Comparison of ENCODE assay signal across 9 cellular contexts in genomic region chr20:31835977-31836852, GRCh38. TPM values are rescaled to one million over a fixed set of nuclear protein-coding genes. Genes with fewer than 3 reads are reported as not detected.
DNase-seq lines count a peak whose midpoint lies in the region; ATAC-seq and TF ChIP-seq lines count a peak whose summit lies in the region.
"Had no signal": no experiment of that assay in that cellular context is flagged by ENCODE, and none has a peak within 500 bp of the region (broad histone marks: within the 10 kb centered on the region; RNA-seq: fewer than 3 reads in every experiment).

No MANE protein-coding gene starts in this region.

- H3K27ac ChIP-seq in OCI-LY7 (ENCODE audit: low read depth, low read length, poor library complexity, severe bottlenecking), result no peak overlapping the region

- TF ChIP-seq CTCF in fibroblast of pulmonary artery (IDR thresholded peaks at IDR 0.05; ENCODE audit: low read length, missing control alignments), result no peak
- TF ChIP-seq CTCF in omental fat pad (IDR thresholded peaks at IDR 0.05), result no peak
- TF ChIP-seq CTCF in OCI-LY7 (conservative IDR thresholded peaks at IDR 0.05; ENCODE audit: low read length), result no peak

- ATAC-seq in omental fat pad (ENCODE audit: low FRiP score), result peak; percentile 74

- no peaks in the 10 kb centered on the region for H3K9me2 ChIP-seq in OCI-LY7 (ENCODE audit: insufficient read depth, low read length)

- no peaks in the 10 kb centered on the region for H4K20me1 ChIP-seq in OCI-LY7 (ENCODE audit: insufficient read depth, low read length)

- H3K4me3 ChIP-seq in fibroblast of pulmonary artery (replicated peaks; ENCODE audit: low read depth, low read length) (no peak overlapping the region), OCI-LY7 (ENCODE audit: low read depth, low read length, poor library complexity, severe bottlenecking) (no peak overlapping the region)

- POLR2A ChIA-PET in OCI-LY7 (lab: Charles Lee), result interaction anchor here (0.9 kb wide), 1 partner anchor 97 kb away, joined by 3 read pairs; the partner anchor contains the start of gene TPX2

- CTCF ChIA-PET in OCI-LY7 (lab: Charles Lee; ENCODE audit: unreplicated experiment), result no interaction called here

- H3K9me3 ChIP-seq in OCI-LY7 (ENCODE audit: low read length), result no peaks in the 10 kb centered on the region

- intact Hi-C loops in OCI-LY7 (cut with micrococcal nuclease; ENCODE audit: unreplicated experiment), result no loop called here

- BruUV-seq in OCI-LY7 (replicated peaks; lab: Mats Ljungman, UMichigan), result no TSS peak

- H2AFZ ChIP-seq in OCI-LY7 (ENCODE audit: low read length), result no peak overlapping the region

- H3K4me2 ChIP-seq in OCI-LY7 (ENCODE audit: low read length), result no peak overlapping the region

- no peaks in the 10 kb centered on the region for H3K79me2 ChIP-seq in OCI-LY7 (ENCODE audit: insufficient read depth, low read depth, low read length)

- DNase-seq in DMS 273 (lab: John Stamatoyannopoulos, UW; ENCODE audit: unreplicated experiment) (peak; percentile 82), GM19240 (ENCODE audit: insufficient read length, low spot score) (peak; percentile 50), HT1080 (ENCODE audit: low read depth) (peak; percentile 95), UCSD-AML1 (lab: John Stamatoyannopoulos, UW; ENCODE audit: unreplicated experiment) (peak; percentile 88), fibroblast of pulmonary artery (ENCODE audit: low read depth) (peak; percentile 90), omental fat pad (ENCODE audit: low spot score) (peak; percentile 76), DMS114 treated with DMSO at 0.1 percent for 48 hours (lab: John Stamatoyannopoulos, UW; ENCODE audit: unreplicated experiment) (no peak), OCI-LY7 (ENCODE audit: low spot score) (no peak)

- H3K36me3 ChIP-seq in OCI-LY7 (ENCODE audit: insufficient read depth, low read length), result no peaks in the 10 kb centered on the region

- no peaks in the 10 kb centered on the region for H3K4me1 ChIP-seq in OCI-LY7 (ENCODE audit: insufficient read depth, low read length, poor library complexity, severe bottlenecking)

RNA-seq across cellular contexts. Expression of gene FOXS1, which starts 9.2 kb away (rescaled TPM):
- total RNA-seq in HT1080 (2014; rRNA removed; shearing (Covaris generic)), result 0.17 and 0.35 TPM in 2 replicates
- 0.15 and 0.73 TPM in 2 replicates for polyA plus RNA-seq in HT1080 (2015; cell fraction: cytosol; rRNA removed)
- polyA plus RNA-seq in HT1080 (2015; cell fraction: nucleus; rRNA removed), result 0.25 and 0.51 TPM in 2 replicates
- total RNA-seq in omental fat pad (1 to 10 TPM in 1 of 4 donors, under 1 TPM in 2, not detected in 1; 0.48 to 1.3 (median 0.63) TPM), OCI-LY7 (2022) (not detected in 2 replicates)
- not detected in 2 replicates for total RNA-seq in OCI-LY7 (2014; rRNA removed; shearing (Covaris generic))
- polyA plus RNA-seq: neural cell had no signal

RNA-seq across cellular contexts. Expression of gene MYLK2, which starts 17.1 kb away (rescaled TPM):
- total RNA-seq in HT1080 (2014; rRNA removed; shearing (Covaris generic)), result 0.70 and 1.0 TPM in 2 replicates
- polyA plus RNA-seq in HT1080 (2015; cell fraction: cytosol; rRNA removed), result 0.61 and 1.3 TPM in 2 replicates
- polyA plus RNA-seq in HT1080 (2015; cell fraction: nucleus; rRNA removed), result 1.4 and 1.9 TPM in 2 replicates
- under 1 TPM in 1 of 4 donors, not detected in 3; 0.12 TPM for total RNA-seq in omental fat pad
- 0.69 and 0.75 TPM in 2 replicates for total RNA-seq in OCI-LY7 (2014; rRNA removed; shearing (Covaris generic))
- 0.61 and 0.67 TPM in 2 replicates for total RNA-seq in OCI-LY7 (2022)

RNA-seq across cellular contexts. Expression of gene DUSP15, which starts 34.1 kb away (rescaled TPM):
- total RNA-seq in HT1080 (2014; rRNA removed; shearing (Covaris generic)), result 0.30 TPM in 1 of 2 replicates, not detected in the other
- 0.30 TPM in 1 of 2 replicates, not detected in the other for polyA plus RNA-seq in HT1080 (2015; cell fraction: cytosol; rRNA removed)
- polyA plus RNA-seq in HT1080 (2015; cell fraction: nucleus; rRNA removed), result 0.29 TPM in 1 of 2 replicates, not detected in the other
- total RNA-seq in omental fat pad (1 to 10 TPM in 1 of 4 donors, under 1 TPM in 2, not detected in 1; 0.84 to 3.7 (median 0.96) TPM), OCI-LY7 (2022) (0.61 TPM in 1 of 2 replicates, not detected in the other)
- 0.19 and 1.5 TPM in 2 replicates for total RNA-seq in OCI-LY7 (2014; rRNA removed; shearing (Covaris generic))

RNA-seq across cellular contexts. Expression of gene TTLL9, which starts 34.2 kb away (rescaled TPM):
- not detected in 2 replicates for total RNA-seq in HT1080 (2014; rRNA removed; shearing (Covaris generic))
- polyA plus RNA-seq in HT1080 (2015; cell fraction: cytosol; rRNA removed), result 0.06 TPM in 1 of 2 replicates, not detected in the other
- 0.17 TPM in 1 of 2 replicates, not detected in the other for polyA plus RNA-seq in HT1080 (2015; cell fraction: nucleus; rRNA removed)
- total RNA-seq in omental fat pad, result 1 to 10 TPM in 1 of 4 donors, under 1 TPM in 3; 0.24 to 1.4 (median 0.28) TPM
- total RNA-seq in OCI-LY7 (2014; rRNA removed; shearing (Covaris generic)), result not detected in 2 replicates
- total RNA-seq in OCI-LY7 (2022), result not detected in 2 replicates

Comparison
In these comparisons a context has a peak if more than half of its experiments do, and no peak if none do; other contexts are left out.
1. DNase-seq: peak in DMS 273 (single experiment), GM19240 (single experiment), HT1080 (single experiment), UCSD-AML1 (single experiment), fibroblast of pulmonary artery (single experiment) and omental fat pad (single experiment); none in DMS114 treated with DMSO at 0.1 percent for 48 hours (single experiment) and OCI-LY7 (single experiment).